In genomic region chr3:195384952-195385351, GRCh38 we compare ENCODE assay signal across 27 cellular contexts. TPM values are rescaled to one million over a fixed set of nuclear protein-coding genes. Genes with fewer than 3 reads are reported as not detected.
A peak's percentile ranks its signal among the peaks of the same experiment; 100 is the strongest.
DNase-seq lines count a peak whose midpoint lies in the region; ATAC-seq, FAIRE-seq and TF ChIP-seq lines count a peak whose summit lies in the region.
"Had no signal": no experiment of that assay in that cellular context is flagged by ENCODE, and none has a peak within 500 bp of the region (broad histone marks: within the 10 kb centered on the region; RNA-seq: fewer than 3 reads in every experiment).

No MANE protein-coding gene starts in this region.

- H3K4me1 ChIP-seq in cardiac muscle cell (ENCODE audit: low read depth) (peaks cover 8% of the 10 kb centered on the region), endothelial cell of umbilical vein (ENCODE audit: control insufficient read depth, extremely low read depth, insufficient read depth, low read length) (peaks cover 12% of the 10 kb centered on the region)
- H3K4me1 ChIP-seq: gastroesophageal sphincter, vagina had no signal

- no peak overlapping the region for H2AFZ ChIP-seq in endothelial cell of umbilical vein (ENCODE audit: low read depth, low read length)

- TF ChIP-seq POLR2A in endothelial cell of umbilical vein (IDR thresholded peaks at IDR 0.05; ENCODE audit: low read depth, low read length), result no peak

- H3K36me3 ChIP-seq in cardiac muscle cell, result no peaks in the 10 kb centered on the region
- peaks cover 0 to 3% of the 10 kb centered on the region in 2 experiments for H3K36me3 ChIP-seq in endothelial cell of umbilical vein (ENCODE audit: control insufficient read depth in 2 of 2, extremely low read depth in 1 of 2, insufficient read depth in 2 of 2, low read length in 2 of 2)
- H3K36me3 ChIP-seq: adrenal gland, vagina, WERI-Rb-1 had no signal

- peaks cover 2% of the 10 kb centered on the region for H3K9me1 ChIP-seq in endothelial cell of umbilical vein (replicated peaks; ENCODE audit: control insufficient read depth, extremely low read depth, insufficient read depth, low read length)

- intact Hi-C loops in Right ventricle myocardium superior (cut with DNase I), result no loop called here
- intact Hi-C loops in endothelial cell of umbilical vein (cut with micrococcal nuclease), result no loop called here

- H4K20me1 ChIP-seq in endothelial cell of umbilical vein (replicated peaks; ENCODE audit: control insufficient read depth, extremely low read depth, insufficient read depth, low read length), result no peaks in the 10 kb centered on the region

- BruUV-seq in endothelial cell of umbilical vein (replicated peaks; lab: Mats Ljungman, UMichigan), result no TSS peak

- no peaks in the 10 kb centered on the region for H3K9me3 ChIP-seq in cardiac muscle cell (ENCODE audit: low read depth)
- no peaks in the 10 kb centered on the region for H3K9me3 ChIP-seq in endothelial cell of umbilical vein (replicated peaks; ENCODE audit: control insufficient read depth, insufficient read depth, low read length)
- H3K9me3 ChIP-seq: adrenal gland, gastroesophageal sphincter, testis, vagina had no signal

- peaks cover 2% of the 10 kb centered on the region for H3K79me2 ChIP-seq in endothelial cell of umbilical vein (ENCODE audit: control insufficient read depth, insufficient read depth, low read length)

- peak overlapping the region; percentile 3 for H3K9ac ChIP-seq in endothelial cell of umbilical vein (replicated peaks; ENCODE audit: extremely low read depth, insufficient read depth, low read length)
- H3K9ac ChIP-seq: KMS-11 had no signal

- CTCF ChIA-PET in endothelial cell of umbilical vein (lab: Charles Lee), result no interaction called here

- DNase-seq in cardiac muscle cell (ENCODE audit: low read depth in 1 of 2, low spot score in 1 of 2), result no peak
- no peak for DNase-seq in Right ventricle myocardium superior
- DNase-seq in LoVo (ENCODE audit: low spot score), result peak; percentile 30
- DNase-seq in endothelial cell of umbilical vein (ENCODE audit: low read depth, low spot score), result no peak
- DNase-seq in mucosa of gallbladder (ENCODE audit: low spot score), result no peak
- DNase-seq: activated CD4-positive, alpha-beta T cell treated with anti-CD3 and anti-CD28 coated beads, Interleukin-2, amount 10 ng/mL, durations not matched to agents 24 days and 14 days; activated naive CD4-positive, alpha-beta T cell treated with anti-CD3 and anti-CD28 coated beads for 36 hours; activated T-cell treated with anti-CD3 and anti-CD28 coated beads, Interleukin-2, amount 50 U/mL, for 72 hours; adrenal gland; CD8-positive, alpha-beta T cell; cortex of kidney; GOT3; hippocampal formation; left colon; NCI-H1436 treated with DMSO at 0.1 percent for 48 hours; occipital lobe; stimulated activated naive CD8-positive, alpha-beta T cell treated with anti-CD3 and anti-CD28 coated beads, Interleukin-15, Interleukin-2, amounts not matched to agents 100 U/mL and 50 U/mL, for 24 hours; T1000; WERI-Rb-1 had no signal

- TF ChIP-seq CTCF in cardiac muscle cell (IDR thresholded peaks at IDR 0.05; ENCODE audit: low read depth, low read length), result no peak
- no peak for TF ChIP-seq CTCF in endothelial cell of umbilical vein (IDR thresholded peaks at IDR 0.05; ENCODE audit: extremely low read depth in 1 of 2, insufficient read depth in 1 of 2, low read depth in 1 of 2, low read length in 2 of 2)

- H3K4me3 ChIP-seq in cardiac muscle cell (no peak overlapping the region), endothelial cell of umbilical vein (replicated peaks in 1 of 3; ENCODE audit: insufficient read depth in 1 of 3, low read depth in 1 of 3, low read length in 3 of 3) (no peak overlapping the region)
- H3K4me3 ChIP-seq: adrenal gland, gastroesophageal sphincter, testis, vagina had no signal

- POLR2A ChIA-PET in endothelial cell of umbilical vein (lab: Charles Lee), result no interaction called here

- H3K27me3 ChIP-seq in cardiac muscle cell, result no peaks in the 10 kb centered on the region
- H3K27me3 ChIP-seq in endothelial cell of umbilical vein (ENCODE audit: control insufficient read depth in 2 of 2, insufficient read depth in 2 of 2, low read length in 2 of 2), result no peaks in the 10 kb centered on the region
- H3K27me3 ChIP-seq: adrenal gland, gastroesophageal sphincter, testis, vagina had no signal

- ATAC-seq in Right ventricle myocardium superior (ENCODE audit: poor library complexity), result no peak
- ATAC-seq in HG03097 (IDR thresholded peaks at IDR 0.05; ENCODE audit: low FRiP score, unreplicated experiment), result no peak
- ATAC-seq in esophagus mucosa, result no peak
- no peak for ATAC-seq in GM21423 (IDR thresholded peaks at IDR 0.05; ENCODE audit: unreplicated experiment)
- ATAC-seq: activated T-cell treated with anti-CD3 and anti-CD28 coated beads, Interleukin-2, amount 50 U/mL, for 72 hours; CD8-positive, alpha-beta T cell; gastroesophageal sphincter; left colon; stimulated activated naive CD8-positive, alpha-beta T cell treated with anti-CD3 and anti-CD28 coated beads, Interleukin-15, Interleukin-2, amounts not matched to agents 100 U/mL and 50 U/mL, for 24 hours had no signal

- FAIRE-seq in endothelial cell of umbilical vein (lab: Jason Lieb, UNC), result no peak
- FAIRE-seq: A204.1 had no signal

- dilution Hi-C loops in endothelial cell of umbilical vein (cut with MboI; ENCODE audit: extremely low pct_ligation_motif_present, low sequenced_read_pairs), result no loop called here

- peak overlapping the region; percentile 55 for H3K27ac ChIP-seq in cardiac muscle cell
- no peak overlapping the region for H3K27ac ChIP-seq in endothelial cell of umbilical vein (ENCODE audit: insufficient read depth, low read depth, low read length)
- H3K27ac ChIP-seq: adrenal gland, gastroesophageal sphincter, KMS-11, vagina, WERI-Rb-1 had no signal

- H3K4me2 ChIP-seq in endothelial cell of umbilical vein (ENCODE audit: insufficient read depth, low read length), result no peak overlapping the region
- H3K4me2 ChIP-seq: KMS-11 had no signal

TF ChIP-seq in endothelial cell of umbilical vein, 7 proteins besides CTCF, POLR2A, EP300 and RAD21:
- no peak for TF ChIP-seq FOS (IDR thresholded peaks at IDR 0.05; ENCODE audit: borderline replicate concordance, insufficient read depth, low read length)
- no peak for TF ChIP-seq GATA2 (IDR thresholded peaks at IDR 0.05; ENCODE audit: insufficient read depth, insufficient read length, low read depth, low read length)
- no peak for TF ChIP-seq EZH2 (IDR thresholded peaks at IDR 0.05; ENCODE audit: borderline replicate concordance, low read depth, low read length, severe bottlenecking)
- TF ChIP-seq POLR2AphosphoS5 (IDR thresholded peaks at IDR 0.05; ENCODE audit: insufficient read depth, low read depth, low read length), result no peak
- TF ChIP-seq MAX (IDR thresholded peaks at IDR 0.05; ENCODE audit: insufficient read depth, insufficient read length), result no peak
- no peak for TF ChIP-seq MYC (IDR thresholded peaks at IDR 0.05; ENCODE audit: low read depth, low read length)
- TF ChIP-seq JUN (IDR thresholded peaks at IDR 0.05; ENCODE audit: borderline replicate concordance, insufficient read depth, insufficient read length, low read depth), result no peak

RNA-seq across cellular contexts. Expression of gene ACAP2, which starts 57.9 kb away (rescaled TPM):
- total RNA-seq in cardiac muscle cell (26.5 and 44.4 TPM in 2 replicates), Right ventricle myocardium superior (12.8 TPM), endothelial cell of umbilical vein (34.4 and 36.9 TPM in 2 replicates), esophagus mucosa (43.4 TPM), mucosa of gallbladder (47.0 TPM)
- polyA plus RNA-seq in cardiac muscle cell (36.2 and 44.3 TPM in 2 replicates), endothelial cell of umbilical vein (5.5 and 13.6 TPM in 2 replicates)
- polyA plus RNA-seq in endothelial cell of umbilical vein (2011; cell fraction: cytosol; rRNA removed), result 6.5 and 7.3 TPM in 2 replicates
- 18.7 and 26.1 TPM in 2 replicates for polyA plus RNA-seq in endothelial cell of umbilical vein (2011; cell fraction: nucleus; rRNA removed)
- polyA plus RNA-seq in endothelial cell of umbilical vein (2012), result 13.8 and 15.3 TPM in 2 replicates
- polyA minus RNA-seq in endothelial cell of umbilical vein, result 35.8 and 43.6 TPM in 2 replicates
- polyA minus RNA-seq in endothelial cell of umbilical vein (2011; cell fraction: cytosol; rRNA and poly(A)+ RNA removed), result 31.0 TPM
- 55.7 and 70.0 TPM in 2 replicates for polyA minus RNA-seq in endothelial cell of umbilical vein (2011; cell fraction: nucleus; rRNA and poly(A)+ RNA removed)
